17 cellular contexts compared by ENCODE assay signal in genomic region chr3:112759681-112760080, GRCh38.
DNase-seq lines count a peak whose midpoint lies in the region; ATAC-seq, FAIRE-seq and TF ChIP-seq lines count a peak whose summit lies in the region.
"Had no signal": no experiment of that assay in that cellular context is flagged by ENCODE, and none has a peak within 500 bp of the region (broad histone marks: within the 10 kb centered on the region; RNA-seq: fewer than 3 reads in every experiment).

No MANE protein-coding gene starts in this region.

- no peaks in the 10 kb centered on the region for H3K36me3 Mint-ChIP-seq in effector memory CD8-positive, alpha-beta T cell (ENCODE audit: insufficient read depth)
- H3K36me3 Mint-ChIP-seq in stimulated activated effector memory CD8-positive, alpha-beta T cell treated with anti-CD3 and anti-CD28 coated beads, Interleukin-12 subunit alpha, Interleukin-12 subunit beta, amount 100 ng/mL, for 72 hours = no peaks in the 10 kb centered on the region

- peaks cover 0 to 4% of the 10 kb centered on the region in 2 donors for H3K9me3 Mint-ChIP-seq in effector memory CD8-positive, alpha-beta T cell
- peaks cover 3% of the 10 kb centered on the region for H3K9me3 Mint-ChIP-seq in stimulated activated effector memory CD8-positive, alpha-beta T cell treated with anti-CD3 and anti-CD28 coated beads, Interleukin-12 subunit alpha, Interleukin-12 subunit beta, amount 100 ng/mL, for 72 hours

- TF ChIP-seq CTCF in astrocyte of the spinal cord (IDR thresholded peaks at IDR 0.05; ENCODE audit: low read depth, low read length) (no peak), right lobe of liver (IDR thresholded peaks at IDR 0.05) (no peak)

- DNase-seq in DMS153 treated with DMSO at 0.1 percent for 48 hours (lab: John Stamatoyannopoulos, UW; ENCODE audit: unreplicated experiment) (peak; percentile 44), NCI-H1436 (lab: John Stamatoyannopoulos, UW) (peak; percentile 70), NCI-H510A (lab: John Stamatoyannopoulos, UW) (peak; percentile 8), astrocyte of the spinal cord (ENCODE audit: low read depth, low spot score) (peak; percentile 35), right lobe of liver (no peak), HTR-8/SVneo (ENCODE audit: insufficient read length, low spot score) (no peak)
- no peak for DNase-seq in effector memory CD8-positive, alpha-beta T cell
- no peak for DNase-seq in stimulated activated effector memory CD8-positive, alpha-beta T cell treated with anti-CD3 and anti-CD28 coated beads, Interleukin-12 subunit alpha, Interleukin-12 subunit beta, amount 100 ng/mL, for 72 hours (ENCODE audit: low spot score in 2 of 2)
- DNase-seq: ACHN; CD4-positive, CD25-positive, alpha-beta regulatory T cell; EL; NCI-H1694 treated with DMSO at 0.1 percent for 48 hours; NCI-H446; OCI-M1; T-helper 9 cell had no signal

- no peaks in the 10 kb centered on the region for H3K4me1 Mint-ChIP-seq in effector memory CD8-positive, alpha-beta T cell (ENCODE audit: low read depth in 2 of 2)
- H3K4me1 Mint-ChIP-seq in stimulated activated effector memory CD8-positive, alpha-beta T cell treated with anti-CD3 and anti-CD28 coated beads, Interleukin-12 subunit alpha, Interleukin-12 subunit beta, amount 100 ng/mL, for 72 hours = no peaks in the 10 kb centered on the region
- H3K4me1 Mint-ChIP-seq: CD4-positive, CD25-positive, alpha-beta regulatory T cell had no signal

- H3K27ac ChIP-seq in right lobe of liver = no peak overlapping the region
- H3K27ac ChIP-seq: RWPE1 had no signal

- no peaks in the 10 kb centered on the region for H3K4me1 ChIP-seq in right lobe of liver

- in situ Hi-C loops in astrocyte of the spinal cord (cut with HindIII; ENCODE audit: low sequenced_read_pairs) = no loop called here

- no peak for ATAC-seq in right lobe of liver
- no peak for ATAC-seq in effector memory CD8-positive, alpha-beta T cell (replicated peaks)
- ATAC-seq in stimulated activated effector memory CD8-positive, alpha-beta T cell treated with anti-CD3 and anti-CD28 coated beads, Interleukin-12 subunit alpha, Interleukin-12 subunit beta, amount 100 ng/mL, for 72 hours = no peak

- no peaks in the 10 kb centered on the region for H3K36me3 ChIP-seq in right lobe of liver

- no peak for FAIRE-seq in HTR-8/SVneo (lab: Jason Lieb, UNC)
- FAIRE-seq: H54 had no signal

- intact Hi-C loops in right lobe of liver (cut with DNase I) = no loop called here

- H3K9me3 ChIP-seq in right lobe of liver = no peaks in the 10 kb centered on the region

- no peak for TF ChIP-seq POLR2A in right lobe of liver (IDR thresholded peaks at IDR 0.05)

- no peak overlapping the region for H3K27ac Mint-ChIP-seq in effector memory CD8-positive, alpha-beta T cell
- no peak overlapping the region for H3K27ac Mint-ChIP-seq in stimulated activated effector memory CD8-positive, alpha-beta T cell treated with anti-CD3 and anti-CD28 coated beads, Interleukin-12 subunit alpha, Interleukin-12 subunit beta, amount 100 ng/mL, for 72 hours
- H3K27ac Mint-ChIP-seq: CD4-positive, CD25-positive, alpha-beta regulatory T cell had no signal

- no peaks in the 10 kb centered on the region for H3K27me3 Mint-ChIP-seq in effector memory CD8-positive, alpha-beta T cell
- H3K27me3 Mint-ChIP-seq: CD4-positive, CD25-positive, alpha-beta regulatory T cell had no signal

- WGBS in right lobe of liver (ENCODE audit: insufficient coverage, low coverage, low lambda C conversion rate, missing lambda C conversion rate) = 33% methylated on average over 1 of the region's 1 CpG

- H3K4me3 ChIP-seq in astrocyte of the spinal cord (ENCODE audit: low read depth, low read length) (no peak overlapping the region), right lobe of liver (no peak overlapping the region)

- H3K27me3 ChIP-seq in right lobe of liver = no peaks in the 10 kb centered on the region

- H3K4me3 Mint-ChIP-seq in effector memory CD8-positive, alpha-beta T cell = no peak overlapping the region
- no peak overlapping the region for H3K4me3 Mint-ChIP-seq in stimulated activated effector memory CD8-positive, alpha-beta T cell treated with anti-CD3 and anti-CD28 coated beads, Interleukin-12 subunit alpha, Interleukin-12 subunit beta, amount 100 ng/mL, for 72 hours
- H3K4me3 Mint-ChIP-seq: CD4-positive, CD25-positive, alpha-beta regulatory T cell had no signal

Comparison
In these comparisons a context has a peak if more than half of its experiments do, and no peak if none do; other contexts are left out.
1. DNase-seq: peak in DMS153 treated with DMSO at 0.1 percent for 48 hours (single experiment), NCI-H1436 (single experiment), NCI-H510A (single experiment) and astrocyte of the spinal cord (single experiment); none in right lobe of liver (0 of 3), HTR-8/SVneo (single experiment), effector memory CD8-positive, alpha-beta T cell (0 of 3) and stimulated activated effector memory CD8-positive, alpha-beta T cell treated with anti-CD3 and anti-CD28 coated beads, Interleukin-12 subunit alpha, Interleukin-12 subunit beta, amount 100 ng/mL, for 72 hours (0 of 2).